10 cellular contexts compared by ENCODE assay signal in genomic region chr7:41700044-41700471, GRCh38. TPM values are rescaled to one million over a fixed set of nuclear protein-coding genes. Genes with fewer than 3 reads are reported as not detected.
DNase-seq lines count a peak whose midpoint lies in the region; ATAC-seq and TF ChIP-seq lines count a peak whose summit lies in the region.
"Had no signal": no experiment of that assay in that cellular context is flagged by ENCODE, and none has a peak within 500 bp of the region (broad histone marks: within the 10 kb centered on the region; RNA-seq: fewer than 3 reads in every experiment).

No MANE protein-coding gene starts in this region.

- H3K9me3 ChIP-seq in trophoblast cell (ENCODE audit: insufficient read depth, low read depth, low read length), result no peaks in the 10 kb centered on the region

- H3K79me1 ChIP-seq in trophoblast cell (ENCODE audit: low read length), result peaks cover 19% of the 10 kb centered on the region

- WGBS in trophoblast cell (ENCODE audit: extremely low coverage, insufficient coverage, insufficient read length), result no CpG with 5 or more reads among the region's 18 CpGs

- DNase-seq in BJ (ENCODE audit: low read depth) (no peak), foreskin keratinocyte (peak; percentile 26 to 48), trophoblast cell (no peak), G401 (ENCODE audit: low spot score) (no peak)
- DNase-seq: NCI-H1694 treated with DMSO at 0.1 percent for 48 hours, T-cell had no signal

- H3K4me1 ChIP-seq in foreskin keratinocyte (peaks cover 11% of the 10 kb centered on the region), trophoblast cell (ENCODE audit: control insufficient read depth in 1 of 2, insufficient read depth in 2 of 2, low read length in 2 of 2) (peaks cover 15 to 17% of the 10 kb centered on the region in 2 experiments)

- H4K8ac ChIP-seq in trophoblast cell (ENCODE audit: low read depth, low read length), result peak overlapping the region; percentile 88

- no peak for ATAC-seq in foreskin keratinocyte
- ATAC-seq in HG03439 (IDR thresholded peaks at IDR 0.05; ENCODE audit: unreplicated experiment), result no peak
- no peak for ATAC-seq in GM19397 (IDR thresholded peaks at IDR 0.05; ENCODE audit: unreplicated experiment)
- ATAC-seq in GM21723 (IDR thresholded peaks at IDR 0.05; ENCODE audit: unreplicated experiment), result no peak
- ATAC-seq: T-cell had no signal

- H3K4me2 ChIP-seq in trophoblast cell (ENCODE audit: low read length), result peak overlapping the region; percentile 84

- peak overlapping the region; percentile 77 for H3K9ac ChIP-seq in trophoblast cell (ENCODE audit: low read length)

- H3K27me3 ChIP-seq in BJ (ENCODE audit: control insufficient read depth, insufficient read depth, low read length) (no peaks in the 10 kb centered on the region), foreskin keratinocyte (no peaks in the 10 kb centered on the region), trophoblast cell (ENCODE audit: insufficient read depth, low read length) (no peaks in the 10 kb centered on the region)

- H3K4ac ChIP-seq in trophoblast cell (ENCODE audit: low read depth, low read length), result peak overlapping the region; percentile 67

- POLR2A ChIA-PET in BJ (lab: Charles Lee), result no interaction called here

- peak overlapping the region; percentile 2 for H2AK5ac ChIP-seq in trophoblast cell (ENCODE audit: low read length)

- H3K14ac ChIP-seq in trophoblast cell (ENCODE audit: low read length), result peak overlapping the region; percentile 66

- peak overlapping the region; percentile 95 for H3K18ac ChIP-seq in trophoblast cell (ENCODE audit: low read length)

- TF ChIP-seq CTCF in BJ (IDR thresholded peaks at IDR 0.05; ENCODE audit: insufficient read depth, low read depth, low read length), result no peak
- TF ChIP-seq CTCF in WI38 (IDR thresholded peaks at IDR 0.05; ENCODE audit: low read depth, low read length), result no peak
- no peak for TF ChIP-seq CTCF in foreskin keratinocyte (conservative IDR thresholded peaks at IDR 0.05)

- H3K79me2 ChIP-seq in trophoblast cell (ENCODE audit: control insufficient read depth, insufficient read depth, low read length, poor library complexity), result peaks cover 10% of the 10 kb centered on the region

- peak overlapping the region; percentile 73 for H4K12ac ChIP-seq in trophoblast cell (ENCODE audit: low read depth, low read length)

- H4K91ac ChIP-seq in trophoblast cell (ENCODE audit: low read depth, low read length), result peak overlapping the region; percentile 72

- H3K23ac ChIP-seq in trophoblast cell (ENCODE audit: low read length), result no peak overlapping the region

- peak overlapping the region; percentile 41 for H3K4me3 ChIP-seq in BJ (ENCODE audit: low read depth, low read length)
- H3K4me3 ChIP-seq in WI38 (ENCODE audit: low read depth, low read length), result peak overlapping the region; percentile 84
- H3K4me3 ChIP-seq in trophoblast cell (ENCODE audit: low read depth, low read length), result peak overlapping the region; percentile 74

- peak overlapping the region; percentile 28 for H2AFZ ChIP-seq in trophoblast cell (ENCODE audit: insufficient read depth, low read length, poor library complexity)

- peak overlapping the region; percentile 42 for H2BK5ac ChIP-seq in trophoblast cell (ENCODE audit: low read depth, low read length, poor library complexity)

- peak overlapping the region; percentile 89 for H2BK120ac ChIP-seq in trophoblast cell (ENCODE audit: insufficient read depth, low read length, poor library complexity)

- CTCF ChIA-PET in BJ (lab: Yijun Ruan, JAX), result interaction anchor here (1.3 to 1.6 kb wide), 2 partner anchors 119 to 1468 kb away, joined by 3 to 4 read pairs; no protein-coding TSS in a partner anchor

- no peaks in the 10 kb centered on the region for H3K36me3 ChIP-seq in BJ (ENCODE audit: control insufficient read depth, insufficient read depth, low read length)
- H3K36me3 ChIP-seq in trophoblast cell (ENCODE audit: control insufficient read depth in 1 of 2, insufficient read depth in 2 of 2, low read length in 2 of 2), result peaks cover 0 to 2% of the 10 kb centered on the region in 2 experiments

- in situ Hi-C loops in G401 (cut with HindIII; ENCODE audit: low sequenced_read_pairs), result no loop called here

- H3K27ac ChIP-seq in foreskin keratinocyte (peak overlapping the region; percentile 72), trophoblast cell (ENCODE audit: low read depth, low read length) (peak overlapping the region; percentile 32)

- peak overlapping the region; percentile 92 for H2BK12ac ChIP-seq in trophoblast cell (ENCODE audit: low read length)

RNA-seq across cellular contexts. Expression of gene INHBA, which starts 2.8 kb away (rescaled TPM):
- 19.7 and 33.4 TPM in 2 replicates for polyA plus RNA-seq in BJ (2011; rRNA removed)
- polyA minus RNA-seq in BJ (2011; rRNA and poly(A)+ RNA removed), result 45.5 and 64.4 TPM in 2 replicates
- 67.9 and 117 TPM in 2 replicates for total RNA-seq in foreskin keratinocyte
- 28.3 and 51.9 TPM in 2 replicates for polyA plus RNA-seq in foreskin keratinocyte
- 33.1 and 34.2 TPM in 2 replicates for polyA plus RNA-seq in trophoblast cell (2013)
- total RNA-seq in G401 (2014; rRNA removed; shearing (Covaris generic)), result not detected in 2 replicates

Comparison
In these comparisons a context has a peak if more than half of its experiments do, and no peak if none do; other contexts are left out.
1. DNase-seq: peak in foreskin keratinocyte (2 of 2); none in BJ (single experiment), trophoblast cell (0 of 2) and G401 (single experiment).
2. RNA of gene INHBA, which starts 2.8 kb away (total RNA-seq): 67.9 to 117 TPM in foreskin keratinocyte; not detected in G401; every median in the first group is over 10 times any median in the second.
3. Peak in every context shown above with its lines, with median percentiles within 50 percentile points of each other: H3K4me3 ChIP-seq.